27 cellular contexts compared by ENCODE assay signal in genomic region chr5:170691623-170692022, GRCh38.
DNase-seq lines count a peak whose midpoint lies in the region; ATAC-seq and TF ChIP-seq lines count a peak whose summit lies in the region.
"Had no signal": no experiment of that assay in that cellular context is flagged by ENCODE, and none has a peak within 500 bp of the region (broad histone marks: within the 10 kb centered on the region; RNA-seq: fewer than 3 reads in every experiment).

No MANE protein-coding gene starts in this region.

- no peak overlapping the region for H3K27ac Mint-ChIP-seq in GM23338
- H3K27ac Mint-ChIP-seq: activated CD4-positive, alpha-beta T cell treated with anti-CD3 and anti-CD28 coated beads for 36 hours had no signal

- peaks cover 40% of the 10 kb centered on the region for H3K27me3 ChIP-seq in BE2C
- no peaks in the 10 kb centered on the region for H3K27me3 ChIP-seq in GM23338 (ENCODE audit: insufficient read depth)
- H3K27me3 ChIP-seq in OCI-LY3 (ENCODE audit: low read depth, low read length): peaks cover 82% of the 10 kb centered on the region
- H3K27me3 ChIP-seq: body of pancreas, vagina had no signal

- no peaks in the 10 kb centered on the region for H3F3A ChIP-seq in GM23338 (replicated peaks; ENCODE audit: low read depth)

- H3K4me1 ChIP-seq in BE2C (no peaks in the 10 kb centered on the region), GM23338 (ENCODE audit: insufficient read depth) (peaks cover 4% of the 10 kb centered on the region; the same call in 1 of the 2 replicates), OCI-LY3 (ENCODE audit: low read length) (no peaks in the 10 kb centered on the region)
- H3K4me1 ChIP-seq: body of pancreas, lower lobe of right lung, prostate gland, sigmoid colon, vagina had no signal

- DNase-seq in BE2C (peak; percentile 47), GM23338 (ENCODE audit: low spot score) (peak; percentile 80), iPS-NIHi11 (ENCODE audit: low spot score) (peak; percentile 54), DMS79 treated with DMSO at 0.1 percent for 48 hours (lab: John Stamatoyannopoulos, UW) (no peak), NOMO-1 treated with DMSO at 0.1 percent for 48 hours (lab: John Stamatoyannopoulos, UW; ENCODE audit: unreplicated experiment) (no peak)
- DNase-seq in activated effector memory CD4-positive, alpha-beta T cell treated with anti-CD3 and anti-CD28 coated beads, Interleukin-2, amount 50 U/mL, for 16 hours: no peak
- no peak for DNase-seq in activated effector memory CD4-positive, alpha-beta T cell treated with Interleukin-2 at 50 U/mL for 16 hours
- DNase-seq: activated CD4-positive, alpha-beta T cell treated with anti-CD3 and anti-CD28 coated beads for 36 hours; activated gamma-delta T cell treated with Interleukin-2 at 50 U/mL for 16 hours; body of pancreas; effector CD8-positive, alpha-beta T cell; foreskin melanocyte; hippocampal formation; lower lobe of right lung; MV-4-11; NCI-H146; NCI-H774; sigmoid colon; stimulated activated CD4-positive, alpha-beta T cell treated with anti-CD3 and anti-CD28 coated beads, Interleukin-15, amount 100 ng/mL, for 24 hours; stimulated activated naive CD8-positive, alpha-beta T cell treated with anti-CD3 and anti-CD28 coated beads, Interleukin-15, Interleukin-2, amounts not matched to agents 100 U/mL and 50 U/mL, for 24 hours; T-helper 1 cell had no signal

- no peaks in the 10 kb centered on the region for H3K9me3 Mint-ChIP-seq in GM23338

- no peaks in the 10 kb centered on the region for H3K9me2 ChIP-seq in GM23338 (ENCODE audit: insufficient read depth)

- H3K79me2 ChIP-seq in GM23338 (replicated peaks; ENCODE audit: insufficient read depth) (no peaks in the 10 kb centered on the region), OCI-LY3 (ENCODE audit: low read length) (no peaks in the 10 kb centered on the region)

- no peak overlapping the region for H3K27ac ChIP-seq in GM23338 (ENCODE audit: low read depth)
- no peak overlapping the region for H3K27ac ChIP-seq in OCI-LY3 (ENCODE audit: low read length)
- H3K27ac ChIP-seq: body of pancreas, C4-2B, lower lobe of right lung, prostate gland, sigmoid colon, thoracic aorta, vagina had no signal

- no peak overlapping the region for H3K4me3 ChIP-seq in BE2C (ENCODE audit: low read depth, low read length)
- no peak overlapping the region for H3K4me3 ChIP-seq in GM23338
- H3K4me3 ChIP-seq in OCI-LY3 (ENCODE audit: low read length): no peak overlapping the region
- H3K4me3 ChIP-seq: body of pancreas, lower lobe of right lung, prostate gland, sigmoid colon, thoracic aorta, vagina had no signal

- TF ChIP-seq CTCF in BE2C (IDR thresholded peaks at IDR 0.05; ENCODE audit: low read depth, low read length) (peak; percentile 42), GM23338 (conservative IDR thresholded peaks at IDR 0.05; ENCODE audit: low read depth in 2 of 2) (peak; percentile 77 to 93), OCI-LY3 (IDR thresholded peaks at IDR 0.05; ENCODE audit: low read depth, low read length) (peak; percentile 20)

- no peak overlapping the region for H3K9ac ChIP-seq in OCI-LY3 (ENCODE audit: low read length)

- no peaks in the 10 kb centered on the region for H3K9me3 ChIP-seq in BE2C
- no peaks in the 10 kb centered on the region for H3K9me3 ChIP-seq in OCI-LY3 (ENCODE audit: insufficient read depth, low read length)
- H3K9me3 ChIP-seq: body of pancreas, lower lobe of right lung, prostate gland, sigmoid colon, thoracic aorta, vagina had no signal

- H3K36me3 Mint-ChIP-seq in GM23338 (ENCODE audit: low read depth): no peaks in the 10 kb centered on the region

- peaks cover 16% of the 10 kb centered on the region for H3K4me1 Mint-ChIP-seq in GM23338
- H3K4me1 Mint-ChIP-seq: activated CD4-positive, alpha-beta T cell treated with anti-CD3 and anti-CD28 coated beads for 36 hours had no signal

- no peaks in the 10 kb centered on the region for H4K20me1 ChIP-seq in GM23338 (replicated peaks; ENCODE audit: insufficient read depth)
- H4K20me1 ChIP-seq in OCI-LY3 (ENCODE audit: insufficient read depth, low read length): no peaks in the 10 kb centered on the region

- no peak overlapping the region for H3K4me2 ChIP-seq in GM23338
- H3K4me2 ChIP-seq in OCI-LY3 (ENCODE audit: low read length): no peak overlapping the region

- H3K36me3 ChIP-seq in BE2C: no peaks in the 10 kb centered on the region
- H3K36me3 ChIP-seq in GM23338 (ENCODE audit: insufficient read depth): no peaks in the 10 kb centered on the region
- H3K36me3 ChIP-seq in OCI-LY3 (replicated peaks; ENCODE audit: low read depth, low read length): no peaks in the 10 kb centered on the region
- H3K36me3 ChIP-seq: lower lobe of right lung, prostate gland, sigmoid colon, thoracic aorta, vagina had no signal

- no peak overlapping the region for H3K4me3 Mint-ChIP-seq in GM23338
- H3K4me3 Mint-ChIP-seq: activated CD4-positive, alpha-beta T cell treated with anti-CD3 and anti-CD28 coated beads for 36 hours had no signal

- no peaks in the 10 kb centered on the region for H3K27me3 Mint-ChIP-seq in GM23338 (ENCODE audit: insufficient read depth, low read depth, poor library complexity)

- peak; percentile 92 for ATAC-seq in GM23338
- ATAC-seq: activated CD4-positive, alpha-beta T cell treated with anti-CD3 and anti-CD28 coated beads for 36 hours; body of pancreas; lower lobe of right lung; Panc1; stimulated activated naive CD8-positive, alpha-beta T cell treated with anti-CD3 and anti-CD28 coated beads, Interleukin-15, Interleukin-2, amounts not matched to agents 100 U/mL and 50 U/mL, for 24 hours had no signal

- H2AFZ ChIP-seq in GM23338 (no peak overlapping the region), OCI-LY3 (ENCODE audit: low read depth, low read length) (no peak overlapping the region)

TF ChIP-seq in GM23338, 12 proteins besides CTCF, POLR2A, EP300 and RAD21 (continues in another document):
- TF ChIP-seq ZNF331 (CRISPR knock-in tag; IDR thresholded peaks at IDR 0.05; ENCODE audit: low read depth): no peak
- TF ChIP-seq ZNF114 (CRISPR knock-in tag; IDR thresholded peaks at IDR 0.05): no peak
- no peak for TF ChIP-seq REST (IDR thresholded peaks at IDR 0.05; ENCODE audit: unreplicated experiment)
- TF ChIP-seq JUNB (IDR thresholded peaks at IDR 0.05; ENCODE audit: unreplicated experiment): no peak
- no peak for TF ChIP-seq STAT1 (IDR thresholded peaks at IDR 0.05; ENCODE audit: unreplicated experiment)

Comparison
In these comparisons a context has a peak if more than half of its experiments do, and no peak if none do; other contexts are left out.
1. DNase-seq: peak in BE2C (single experiment), GM23338 (single experiment) and iPS-NIHi11 (single experiment); none in activated effector memory CD4-positive, alpha-beta T cell treated with anti-CD3 and anti-CD28 coated beads, Interleukin-2, amount 50 U/mL, for 16 hours (single experiment), DMS79 treated with DMSO at 0.1 percent for 48 hours (single experiment), activated effector memory CD4-positive, alpha-beta T cell treated with Interleukin-2 at 50 U/mL for 16 hours (single experiment) and NOMO-1 treated with DMSO at 0.1 percent for 48 hours (single experiment).
2. CTCF ChIP-seq: peak in every context shown above with its lines; median percentile 85 in GM23338; 42 in BE2C; 20 in OCI-LY3.